1 cellular context compared by ENCODE assay signal in genomic region chr11:68127791-68128681, GRCh38.
TF ChIP-seq lines count a peak whose summit lies in the region.

No MANE protein-coding gene starts in this region.

TF ChIP-seq in HepG2, 621 proteins besides CTCF, POLR2A, EP300 and RAD21 (continued from another document and continues in another):
- TF ChIP-seq, protein P1, sequence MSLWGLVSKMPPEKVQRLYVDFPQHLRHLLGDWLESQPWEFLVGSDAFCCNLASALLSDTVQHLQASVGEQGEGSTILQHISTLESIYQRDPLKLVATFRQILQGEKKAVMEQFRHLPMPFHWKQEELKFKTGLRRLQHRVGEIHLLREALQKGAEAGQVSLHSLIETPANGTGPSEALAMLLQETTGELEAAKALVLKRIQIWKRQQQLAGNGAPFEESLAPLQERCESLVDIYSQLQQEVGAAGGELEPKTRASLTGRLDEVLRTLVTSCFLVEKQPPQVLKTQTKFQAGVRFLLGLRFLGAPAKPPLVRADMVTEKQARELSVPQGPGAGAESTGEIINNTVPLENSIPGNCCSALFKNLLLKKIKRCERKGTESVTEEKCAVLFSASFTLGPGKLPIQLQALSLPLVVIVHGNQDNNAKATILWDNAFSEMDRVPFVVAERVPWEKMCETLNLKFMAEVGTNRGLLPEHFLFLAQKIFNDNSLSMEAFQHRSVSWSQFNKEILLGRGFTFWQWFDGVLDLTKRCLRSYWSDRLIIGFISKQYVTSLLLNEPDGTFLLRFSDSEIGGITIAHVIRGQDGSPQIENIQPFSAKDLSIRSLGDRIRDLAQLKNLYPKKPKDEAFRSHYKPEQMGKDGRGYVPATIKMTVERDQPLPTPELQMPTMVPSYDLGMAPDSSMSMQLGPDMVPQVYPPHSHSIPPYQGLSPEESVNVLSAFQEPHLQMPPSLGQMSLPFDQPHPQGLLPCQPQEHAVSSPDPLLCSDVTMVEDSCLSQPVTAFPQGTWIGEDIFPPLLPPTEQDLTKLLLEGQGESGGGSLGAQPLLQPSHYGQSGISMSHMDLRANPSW (CRISPR knock-in tag; IDR thresholded peaks at IDR 0.05; ENCODE audit: borderline replicate concordance), result 0 out of 2 replicates have a peak, but pooled peaks have one; percentile 17
- TF ChIP-seq ZC3H4 (CRISPR knock-in tag; IDR thresholded peaks at IDR 0.05; ENCODE audit: borderline replicate concordance), result peak; percentile 68; the same call in 1 of the 2 replicates
- peak; percentile 65 for TF ChIP-seq AGO1 (IDR thresholded peaks at IDR 0.05; ENCODE audit: low read depth, low read length, poor library complexity, severe bottlenecking)
- TF ChIP-seq ZNF563 (CRISPR knock-in tag; IDR thresholded peaks at IDR 0.05), result 0 out of 2 replicates have a peak, but pooled peaks have one; percentile 28
- 0 out of 2 replicates have a peak, but pooled peaks have one; percentile 3 for TF ChIP-seq MYNN (CRISPR knock-in tag; IDR thresholded peaks at IDR 0.05; ENCODE audit: low read depth)
- TF ChIP-seq, protein P2, sequence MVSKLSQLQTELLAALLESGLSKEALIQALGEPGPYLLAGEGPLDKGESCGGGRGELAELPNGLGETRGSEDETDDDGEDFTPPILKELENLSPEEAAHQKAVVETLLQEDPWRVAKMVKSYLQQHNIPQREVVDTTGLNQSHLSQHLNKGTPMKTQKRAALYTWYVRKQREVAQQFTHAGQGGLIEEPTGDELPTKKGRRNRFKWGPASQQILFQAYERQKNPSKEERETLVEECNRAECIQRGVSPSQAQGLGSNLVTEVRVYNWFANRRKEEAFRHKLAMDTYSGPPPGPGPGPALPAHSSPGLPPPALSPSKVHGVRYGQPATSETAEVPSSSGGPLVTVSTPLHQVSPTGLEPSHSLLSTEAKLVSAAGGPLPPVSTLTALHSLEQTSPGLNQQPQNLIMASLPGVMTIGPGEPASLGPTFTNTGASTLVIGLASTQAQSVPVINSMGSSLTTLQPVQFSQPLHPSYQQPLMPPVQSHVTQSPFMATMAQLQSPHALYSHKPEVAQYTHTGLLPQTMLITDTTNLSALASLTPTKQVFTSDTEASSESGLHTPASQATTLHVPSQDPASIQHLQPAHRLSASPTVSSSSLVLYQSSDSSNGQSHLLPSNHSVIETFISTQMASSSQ (IDR thresholded peaks at IDR 0.05; ENCODE audit: low read depth), result no peak
- TF ChIP-seq, protein P2 (CRISPR knock-in tag; IDR thresholded peaks at IDR 0.05; ENCODE audit: borderline replicate concordance), result 0 out of 2 replicates have a peak, but pooled peaks have one; percentile 16
- TF ChIP-seq, protein P3, sequence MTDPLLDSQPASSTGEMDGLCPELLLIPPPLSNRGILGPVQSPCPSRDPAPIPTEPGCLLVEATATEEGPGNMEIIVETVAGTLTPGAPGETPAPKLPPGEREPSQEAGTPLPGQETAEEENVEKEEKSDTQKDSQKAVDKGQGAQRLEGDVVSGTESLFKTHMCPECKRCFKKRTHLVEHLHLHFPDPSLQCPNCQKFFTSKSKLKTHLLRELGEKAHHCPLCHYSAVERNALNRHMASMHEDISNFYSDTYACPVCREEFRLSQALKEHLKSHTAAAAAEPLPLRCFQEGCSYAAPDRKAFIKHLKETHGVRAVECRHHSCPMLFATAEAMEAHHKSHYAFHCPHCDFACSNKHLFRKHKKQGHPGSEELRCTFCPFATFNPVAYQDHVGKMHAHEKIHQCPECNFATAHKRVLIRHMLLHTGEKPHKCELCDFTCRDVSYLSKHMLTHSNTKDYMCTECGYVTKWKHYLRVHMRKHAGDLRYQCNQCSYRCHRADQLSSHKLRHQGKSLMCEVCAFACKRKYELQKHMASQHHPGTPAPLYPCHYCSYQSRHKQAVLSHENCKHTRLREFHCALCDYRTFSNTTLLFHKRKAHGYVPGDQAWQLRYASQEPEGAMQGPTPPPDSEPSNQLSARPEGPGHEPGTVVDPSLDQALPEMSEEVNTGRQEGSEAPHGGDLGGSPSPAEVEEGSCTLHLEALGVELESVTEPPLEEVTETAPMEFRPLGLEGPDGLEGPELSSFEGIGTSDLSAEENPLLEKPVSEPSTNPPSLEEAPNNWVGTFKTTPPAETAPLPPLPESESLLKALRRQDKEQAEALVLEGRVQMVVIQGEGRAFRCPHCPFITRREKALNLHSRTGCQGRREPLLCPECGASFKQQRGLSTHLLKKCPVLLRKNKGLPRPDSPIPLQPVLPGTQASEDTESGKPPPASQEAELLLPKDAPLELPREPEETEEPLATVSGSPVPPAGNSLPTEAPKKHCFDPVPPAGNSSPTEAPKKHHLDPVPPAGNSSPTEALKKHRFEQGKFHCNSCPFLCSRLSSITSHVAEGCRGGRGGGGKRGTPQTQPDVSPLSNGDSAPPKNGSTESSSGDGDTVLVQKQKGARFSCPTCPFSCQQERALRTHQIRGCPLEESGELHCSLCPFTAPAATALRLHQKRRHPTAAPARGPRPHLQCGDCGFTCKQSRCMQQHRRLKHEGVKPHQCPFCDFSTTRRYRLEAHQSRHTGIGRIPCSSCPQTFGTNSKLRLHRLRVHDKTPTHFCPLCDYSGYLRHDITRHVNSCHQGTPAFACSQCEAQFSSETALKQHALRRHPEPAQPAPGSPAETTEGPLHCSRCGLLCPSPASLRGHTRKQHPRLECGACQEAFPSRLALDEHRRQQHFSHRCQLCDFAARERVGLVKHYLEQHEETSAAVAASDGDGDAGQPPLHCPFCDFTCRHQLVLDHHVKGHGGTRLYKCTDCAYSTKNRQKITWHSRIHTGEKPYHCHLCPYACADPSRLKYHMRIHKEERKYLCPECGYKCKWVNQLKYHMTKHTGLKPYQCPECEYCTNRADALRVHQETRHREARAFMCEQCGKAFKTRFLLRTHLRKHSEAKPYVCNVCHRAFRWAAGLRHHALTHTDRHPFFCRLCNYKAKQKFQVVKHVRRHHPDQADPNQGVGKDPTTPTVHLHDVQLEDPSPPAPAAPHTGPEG (CRISPR knock-in tag; IDR thresholded peaks at IDR 0.05), result no peak
- TF ChIP-seq ARNTL (CRISPR knock-in tag; IDR thresholded peaks at IDR 0.05), result no peak; the same call in 1 of the 2 replicates
- TF ChIP-seq RFX3 (CRISPR knock-in tag; IDR thresholded peaks at IDR 0.05), result no peak
- peak; percentile 31; the same call in 1 of the 2 replicates for TF ChIP-seq ZNF331 (CRISPR knock-in tag; IDR thresholded peaks at IDR 0.05)
- TF ChIP-seq ATF2 (CRISPR knock-in tag; IDR thresholded peaks at IDR 0.05), result no peak
- no peak for TF ChIP-seq ZNF446 (CRISPR knock-in tag; IDR thresholded peaks at IDR 0.05)
- TF ChIP-seq, protein P4, sequence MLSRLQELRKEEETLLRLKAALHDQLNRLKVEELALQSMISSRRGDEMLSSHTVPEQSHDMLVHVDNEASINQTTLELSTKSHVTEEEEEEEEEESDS (CRISPR knock-in tag; IDR thresholded peaks at IDR 0.05; ENCODE audit: borderline replicate concordance), result no peak
- no peak for TF ChIP-seq MTERF4 (CRISPR knock-in tag; IDR thresholded peaks at IDR 0.05)
- TF ChIP-seq PHF5A (CRISPR knock-in tag; IDR thresholded peaks at IDR 0.05; ENCODE audit: low read depth, unreplicated experiment), result no peak
- TF ChIP-seq, protein P5, sequence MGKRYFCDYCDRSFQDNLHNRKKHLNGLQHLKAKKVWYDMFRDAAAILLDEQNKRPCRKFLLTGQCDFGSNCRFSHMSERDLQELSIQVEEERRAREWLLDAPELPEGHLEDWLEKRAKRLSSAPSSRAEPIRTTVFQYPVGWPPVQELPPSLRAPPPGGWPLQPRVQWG (CRISPR knock-in tag; IDR thresholded peaks at IDR 0.05; ENCODE audit: borderline replicate concordance, low read depth), result no peak
- no peak for TF ChIP-seq MTF2 (CRISPR knock-in tag; IDR thresholded peaks at IDR 0.05; ENCODE audit: borderline replicate concordance)
- no peak for TF ChIP-seq SIN3B (IDR thresholded peaks at IDR 0.05; ENCODE audit: low read length)
- no peak for TF ChIP-seq BRF2 (CRISPR knock-in tag; IDR thresholded peaks at IDR 0.05)
- TF ChIP-seq HMG20A (CRISPR knock-in tag; IDR thresholded peaks at IDR 0.05; ENCODE audit: borderline replicate concordance), result no peak
- TF ChIP-seq, protein P6, sequence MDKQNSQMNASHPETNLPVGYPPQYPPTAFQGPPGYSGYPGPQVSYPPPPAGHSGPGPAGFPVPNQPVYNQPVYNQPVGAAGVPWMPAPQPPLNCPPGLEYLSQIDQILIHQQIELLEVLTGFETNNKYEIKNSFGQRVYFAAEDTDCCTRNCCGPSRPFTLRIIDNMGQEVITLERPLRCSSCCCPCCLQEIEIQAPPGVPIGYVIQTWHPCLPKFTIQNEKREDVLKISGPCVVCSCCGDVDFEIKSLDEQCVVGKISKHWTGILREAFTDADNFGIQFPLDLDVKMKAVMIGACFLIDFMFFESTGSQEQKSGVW (CRISPR knock-in tag; IDR thresholded peaks at IDR 0.05; ENCODE audit: borderline replicate concordance), result no peak
- TF ChIP-seq ZNF709 (CRISPR knock-in tag; IDR thresholded peaks at IDR 0.05), result no peak
- TF ChIP-seq ZNF883 (CRISPR knock-in tag; IDR thresholded peaks at IDR 0.05; ENCODE audit: not compliant biosample characterization), result no peak
- TF ChIP-seq SRY (CRISPR knock-in tag; IDR thresholded peaks at IDR 0.05), result no peak
- TF ChIP-seq, protein P7, sequence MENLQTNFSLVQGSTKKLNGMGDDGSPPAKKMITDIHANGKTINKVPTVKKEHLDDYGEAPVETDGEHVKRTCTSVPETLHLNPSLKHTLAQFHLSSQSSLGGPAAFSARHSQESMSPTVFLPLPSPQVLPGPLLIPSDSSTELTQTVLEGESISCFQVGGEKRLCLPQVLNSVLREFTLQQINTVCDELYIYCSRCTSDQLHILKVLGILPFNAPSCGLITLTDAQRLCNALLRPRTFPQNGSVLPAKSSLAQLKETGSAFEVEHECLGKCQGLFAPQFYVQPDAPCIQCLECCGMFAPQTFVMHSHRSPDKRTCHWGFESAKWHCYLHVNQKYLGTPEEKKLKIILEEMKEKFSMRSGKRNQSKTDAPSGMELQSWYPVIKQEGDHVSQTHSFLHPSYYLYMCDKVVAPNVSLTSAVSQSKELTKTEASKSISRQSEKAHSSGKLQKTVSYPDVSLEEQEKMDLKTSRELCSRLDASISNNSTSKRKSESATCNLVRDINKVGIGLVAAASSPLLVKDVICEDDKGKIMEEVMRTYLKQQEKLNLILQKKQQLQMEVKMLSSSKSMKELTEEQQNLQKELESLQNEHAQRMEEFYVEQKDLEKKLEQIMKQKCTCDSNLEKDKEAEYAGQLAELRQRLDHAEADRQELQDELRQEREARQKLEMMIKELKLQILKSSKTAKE (CRISPR knock-in tag; IDR thresholded peaks at IDR 0.05; ENCODE audit: borderline replicate concordance), result peak; percentile 64; the same call in 1 of the 2 replicates
- TF ChIP-seq ZNF782 (CRISPR knock-in tag; IDR thresholded peaks at IDR 0.05; ENCODE audit: borderline replicate concordance), result no peak
- TF ChIP-seq, protein P8, sequence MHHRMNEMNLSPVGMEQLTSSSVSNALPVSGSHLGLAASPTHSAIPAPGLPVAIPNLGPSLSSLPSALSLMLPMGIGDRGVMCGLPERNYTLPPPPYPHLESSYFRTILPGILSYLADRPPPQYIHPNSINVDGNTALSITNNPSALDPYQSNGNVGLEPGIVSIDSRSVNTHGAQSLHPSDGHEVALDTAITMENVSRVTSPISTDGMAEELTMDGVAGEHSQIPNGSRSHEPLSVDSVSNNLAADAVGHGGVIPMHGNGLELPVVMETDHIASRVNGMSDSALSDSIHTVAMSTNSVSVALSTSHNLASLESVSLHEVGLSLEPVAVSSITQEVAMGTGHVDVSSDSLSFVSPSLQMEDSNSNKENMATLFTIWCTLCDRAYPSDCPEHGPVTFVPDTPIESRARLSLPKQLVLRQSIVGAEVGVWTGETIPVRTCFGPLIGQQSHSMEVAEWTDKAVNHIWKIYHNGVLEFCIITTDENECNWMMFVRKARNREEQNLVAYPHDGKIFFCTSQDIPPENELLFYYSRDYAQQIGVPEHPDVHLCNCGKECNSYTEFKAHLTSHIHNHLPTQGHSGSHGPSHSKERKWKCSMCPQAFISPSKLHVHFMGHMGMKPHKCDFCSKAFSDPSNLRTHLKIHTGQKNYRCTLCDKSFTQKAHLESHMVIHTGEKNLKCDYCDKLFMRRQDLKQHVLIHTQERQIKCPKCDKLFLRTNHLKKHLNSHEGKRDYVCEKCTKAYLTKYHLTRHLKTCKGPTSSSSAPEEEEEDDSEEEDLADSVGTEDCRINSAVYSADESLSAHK (CRISPR knock-in tag; IDR thresholded peaks at IDR 0.05; ENCODE audit: borderline replicate concordance), result no peak
- no peak for TF ChIP-seq ZNF878 (CRISPR knock-in tag; IDR thresholded peaks at IDR 0.05)
- TF ChIP-seq, protein P9, sequence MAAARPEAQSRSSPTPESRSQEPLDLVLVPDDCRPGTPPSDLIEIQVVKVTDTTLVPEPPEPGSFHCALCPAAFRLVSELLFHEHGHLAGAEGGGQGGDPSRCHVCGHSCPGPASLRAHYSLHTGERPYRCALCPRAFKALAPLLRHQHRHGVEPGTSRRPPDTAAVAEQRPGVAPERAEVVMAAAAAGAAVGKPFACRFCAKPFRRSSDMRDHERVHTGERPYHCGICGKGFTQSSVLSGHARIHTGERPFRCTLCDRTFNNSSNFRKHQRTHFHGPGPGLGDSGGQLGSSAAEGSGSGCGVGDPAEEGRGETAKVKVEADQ (CRISPR knock-in tag; IDR thresholded peaks at IDR 0.05; ENCODE audit: borderline replicate concordance), result no peak
